ENCODE assay signal across 1 cellular context in the genomic region with DNA sequence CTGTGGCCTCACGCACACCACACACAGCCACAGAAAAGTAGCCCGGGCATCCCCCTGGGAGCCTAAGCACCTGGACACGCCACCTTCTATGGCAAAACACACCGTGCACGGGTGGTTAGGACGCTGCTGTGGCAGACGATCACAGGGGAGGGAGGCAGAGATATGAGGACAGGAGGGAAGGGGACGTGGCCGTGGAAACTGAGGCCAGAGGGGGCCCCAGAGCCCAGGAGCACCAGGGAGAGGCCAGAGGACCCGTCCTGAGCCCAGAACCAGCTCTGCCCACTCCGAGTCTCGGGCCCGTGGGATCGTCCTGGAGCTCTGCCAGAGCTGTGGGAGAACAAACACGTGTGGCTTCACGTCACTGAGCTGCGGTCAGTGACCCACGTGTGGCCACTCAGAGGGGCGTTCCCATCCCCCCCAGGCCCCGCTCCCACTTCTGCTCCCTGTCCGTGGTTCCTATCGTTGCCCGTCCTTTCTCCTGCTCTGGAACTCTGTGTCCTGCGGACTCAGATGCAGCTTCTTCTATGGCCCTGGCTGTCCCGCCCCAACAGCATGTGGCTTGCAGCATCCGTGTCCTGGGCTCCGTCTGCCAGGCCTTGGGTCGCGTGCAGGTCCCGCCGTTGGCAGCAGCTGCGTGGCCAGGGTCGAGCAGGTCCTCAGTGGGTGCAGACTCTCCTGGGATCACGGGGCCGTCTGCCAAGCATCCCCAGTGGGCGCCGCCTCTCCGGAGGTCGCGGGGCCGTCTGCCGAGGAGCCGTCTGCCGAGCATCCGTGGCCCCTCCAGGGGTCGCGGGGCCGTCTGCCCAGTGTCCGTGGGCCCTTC.
TF ChIP-seq lines count a peak whose summit lies in the region.

No MANE protein-coding gene starts in this region.

TF ChIP-seq in K562, 482 proteins besides CTCF, POLR2A, EP300 and RAD21:
- TF ChIP-seq, protein P1, sequence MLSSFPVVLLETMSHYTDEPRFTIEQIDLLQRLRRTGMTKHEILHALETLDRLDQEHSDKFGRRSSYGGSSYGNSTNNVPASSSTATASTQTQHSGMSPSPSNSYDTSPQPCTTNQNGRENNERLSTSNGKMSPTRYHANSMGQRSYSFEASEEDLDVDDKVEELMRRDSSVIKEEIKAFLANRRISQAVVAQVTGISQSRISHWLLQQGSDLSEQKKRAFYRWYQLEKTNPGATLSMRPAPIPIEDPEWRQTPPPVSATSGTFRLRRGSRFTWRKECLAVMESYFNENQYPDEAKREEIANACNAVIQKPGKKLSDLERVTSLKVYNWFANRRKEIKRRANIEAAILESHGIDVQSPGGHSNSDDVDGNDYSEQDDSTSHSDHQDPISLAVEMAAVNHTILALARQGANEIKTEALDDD (IDR thresholded peaks at IDR 0.05): no peak
- TF ChIP-seq, protein P2, sequence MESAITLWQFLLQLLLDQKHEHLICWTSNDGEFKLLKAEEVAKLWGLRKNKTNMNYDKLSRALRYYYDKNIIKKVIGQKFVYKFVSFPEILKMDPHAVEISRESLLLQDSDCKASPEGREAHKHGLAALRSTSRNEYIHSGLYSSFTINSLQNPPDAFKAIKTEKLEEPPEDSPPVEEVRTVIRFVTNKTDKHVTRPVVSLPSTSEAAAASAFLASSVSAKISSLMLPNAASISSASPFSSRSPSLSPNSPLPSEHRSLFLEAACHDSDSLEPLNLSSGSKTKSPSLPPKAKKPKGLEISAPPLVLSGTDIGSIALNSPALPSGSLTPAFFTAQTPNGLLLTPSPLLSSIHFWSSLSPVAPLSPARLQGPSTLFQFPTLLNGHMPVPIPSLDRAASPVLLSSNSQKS (CRISPR knock-in tag; IDR thresholded peaks at IDR 0.05): no peak
- TF ChIP-seq PML (IDR thresholded peaks at IDR 0.05; ENCODE audit: low read length) (no peak), ZNF311 (CRISPR knock-in tag; IDR thresholded peaks at IDR 0.05) (no peak), MBD2 (IDR thresholded peaks at IDR 0.05; ENCODE audit: borderline replicate concordance, low read depth) (no peak), NFIC (IDR thresholded peaks at IDR 0.05) (peak; percentile 55), ATF1 (CRISPR knock-in tag; IDR thresholded peaks at IDR 0.05) (no peak), ATF1 (tag; IDR thresholded peaks at IDR 0.05) (0 out of 2 replicates have a peak, but pooled peaks have one; percentile 21), POLR3A (IDR thresholded peaks at IDR 0.05; ENCODE audit: borderline replicate concordance, extremely low read depth, insufficient read depth, insufficient read length) (no peak), RBM22 (IDR thresholded peaks at IDR 0.05; ENCODE audit: low read depth, low read length, poor library complexity, severe bottlenecking) (no peak), GTF2E2 (tag; IDR thresholded peaks at IDR 0.05) (no peak), RBM17 (IDR thresholded peaks at IDR 0.05; ENCODE audit: borderline replicate concordance, low read depth, low read length) (no peak), CXXC5 (CRISPR knock-in tag; IDR thresholded peaks at IDR 0.05) (no peak), TBL1XR1 (IDR thresholded peaks at IDR 0.05; ENCODE audit: low read length in 2 of 2) (no peak), CREB1 (IDR thresholded peaks at IDR 0.05) (no peak), CREB1 (CRISPR knock-in tag; IDR thresholded peaks at IDR 0.05) (no peak), EP400 (IDR thresholded peaks at IDR 0.05) (no peak), TAF7 (tag; IDR thresholded peaks at IDR 0.05) (no peak), GABPB1 (CRISPR knock-in tag; IDR thresholded peaks at IDR 0.05) (no peak), ZBTB7A (IDR thresholded peaks at IDR 0.05; ENCODE audit: borderline replicate concordance, control insufficient read depth, low read depth, low read length) (no peak), HDAC6 (IDR thresholded peaks at IDR 0.05; ENCODE audit: low read depth, low read length) (no peak), FOXK2 (conservative IDR thresholded peaks at IDR 0.05 in 1 of 2, IDR thresholded peaks at IDR 0.05 in 1 of 2; ENCODE audit: low read depth in 2 of 2) (no peak), ZFX (CRISPR knock-in tag; IDR thresholded peaks at IDR 0.05) (no peak), ARID2 (IDR thresholded peaks at IDR 0.05) (no peak), ZNF124 (CRISPR knock-in tag; IDR thresholded peaks at IDR 0.05) (no peak), ZSCAN32 (CRISPR knock-in tag; IDR thresholded peaks at IDR 0.05) (no peak), NR2C2 (CRISPR knock-in tag; IDR thresholded peaks at IDR 0.05) (0 out of 2 replicates have a peak, but pooled peaks have one; percentile 22), NR2C2 (tag; IDR thresholded peaks at IDR 0.05) (no peak), ZNF165 (CRISPR knock-in tag; IDR thresholded peaks at IDR 0.05; ENCODE audit: borderline replicate concordance) (no peak), PRMT5 (CRISPR knock-in tag; IDR thresholded peaks at IDR 0.05) (no peak), MCM5 (IDR thresholded peaks at IDR 0.05; ENCODE audit: low read depth) (no peak), NFE2L1 (tag; IDR thresholded peaks at IDR 0.05; ENCODE audit: borderline replicate concordance, low read depth) (no peak), SIN3A (IDR thresholded peaks at IDR 0.05; ENCODE audit: borderline replicate concordance in 2 of 2, control insufficient read depth in 1 of 2, low read depth in 2 of 2, low read length in 2 of 2) (no peak), ZNF766 (CRISPR knock-in tag; conservative IDR thresholded peaks at IDR 0.05) (no peak)
- TF ChIP-seq, protein P3, sequence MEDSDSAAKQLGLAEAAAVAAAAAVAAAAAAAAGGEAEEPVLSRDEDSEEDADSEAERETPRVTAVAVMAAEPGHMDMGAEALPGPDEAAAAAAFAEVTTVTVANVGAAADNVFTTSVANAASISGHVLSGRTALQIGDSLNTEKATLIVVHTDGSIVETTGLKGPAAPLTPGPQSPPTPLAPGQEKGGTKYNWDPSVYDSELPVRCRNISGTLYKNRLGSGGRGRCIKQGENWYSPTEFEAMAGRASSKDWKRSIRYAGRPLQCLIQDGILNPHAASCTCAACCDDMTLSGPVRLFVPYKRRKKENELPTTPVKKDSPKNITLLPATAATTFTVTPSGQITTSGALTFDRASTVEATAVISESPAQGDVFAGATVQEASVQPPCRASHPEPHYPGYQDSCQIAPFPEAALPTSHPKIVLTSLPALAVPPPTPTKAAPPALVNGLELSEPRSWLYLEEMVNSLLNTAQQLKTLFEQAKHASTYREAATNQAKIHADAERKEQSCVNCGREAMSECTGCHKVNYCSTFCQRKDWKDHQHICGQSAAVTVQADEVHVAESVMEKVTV (CRISPR knock-in tag; IDR thresholded peaks at IDR 0.05): no peak
- TF ChIP-seq, protein P4, sequence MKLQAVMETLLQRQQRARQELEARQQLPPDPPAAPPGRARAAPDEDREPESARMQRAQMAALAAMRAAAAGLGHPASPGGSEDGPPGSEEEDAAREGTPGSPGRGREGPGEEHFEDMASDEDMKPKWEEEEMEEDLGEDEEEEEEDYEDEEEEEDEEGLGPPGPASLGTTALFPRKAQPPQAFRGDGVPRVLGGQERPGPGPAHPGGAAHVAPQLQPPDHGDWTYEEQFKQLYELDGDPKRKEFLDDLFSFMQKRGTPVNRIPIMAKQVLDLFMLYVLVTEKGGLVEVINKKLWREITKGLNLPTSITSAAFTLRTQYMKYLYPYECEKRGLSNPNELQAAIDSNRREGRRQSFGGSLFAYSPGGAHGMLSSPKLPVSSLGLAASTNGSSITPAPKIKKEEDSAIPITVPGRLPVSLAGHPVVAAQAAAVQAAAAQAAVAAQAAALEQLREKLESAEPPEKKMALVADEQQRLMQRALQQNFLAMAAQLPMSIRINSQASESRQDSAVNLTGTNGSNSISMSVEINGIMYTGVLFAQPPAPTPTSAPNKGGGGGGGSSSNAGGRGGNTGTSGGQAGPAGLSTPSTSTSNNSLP (IDR thresholded peaks at IDR 0.05; ENCODE audit: borderline replicate concordance, low read depth, low read length): no peak
- TF ChIP-seq, protein P5, sequence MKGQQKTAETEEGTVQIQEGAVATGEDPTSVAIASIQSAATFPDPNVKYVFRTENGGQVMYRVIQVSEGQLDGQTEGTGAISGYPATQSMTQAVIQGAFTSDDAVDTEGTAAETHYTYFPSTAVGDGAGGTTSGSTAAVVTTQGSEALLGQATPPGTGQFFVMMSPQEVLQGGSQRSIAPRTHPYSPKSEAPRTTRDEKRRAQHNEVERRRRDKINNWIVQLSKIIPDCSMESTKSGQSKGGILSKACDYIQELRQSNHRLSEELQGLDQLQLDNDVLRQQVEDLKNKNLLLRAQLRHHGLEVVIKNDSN (CRISPR knock-in tag; IDR thresholded peaks at IDR 0.05): peak; percentile 58
- TF ChIP-seq, protein P6, sequence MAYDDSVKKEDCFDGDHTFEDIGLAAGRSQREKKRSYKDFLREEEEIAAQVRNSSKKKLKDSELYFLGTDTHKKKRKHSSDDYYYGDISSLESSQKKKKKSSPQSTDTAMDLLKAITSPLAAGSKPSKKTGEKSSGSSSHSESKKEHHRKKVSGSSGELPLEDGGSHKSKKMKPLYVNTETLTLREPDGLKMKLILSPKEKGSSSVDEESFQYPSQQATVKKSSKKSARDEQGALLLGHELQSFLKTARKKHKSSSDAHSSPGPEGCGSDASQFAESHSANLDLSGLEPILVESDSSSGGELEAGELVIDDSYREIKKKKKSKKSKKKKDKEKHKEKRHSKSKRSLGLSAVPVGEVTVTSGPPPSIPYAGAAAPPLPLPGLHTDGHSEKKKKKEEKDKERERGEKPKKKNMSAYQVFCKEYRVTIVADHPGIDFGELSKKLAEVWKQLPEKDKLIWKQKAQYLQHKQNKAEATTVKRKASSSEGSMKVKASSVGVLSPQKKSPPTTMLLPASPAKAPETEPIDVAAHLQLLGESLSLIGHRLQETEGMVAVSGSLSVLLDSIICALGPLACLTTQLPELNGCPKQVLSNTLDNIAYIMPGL (CRISPR knock-in tag; IDR thresholded peaks at IDR 0.05): no peak
